ENCODE assay signal across 2 cellular contexts in the genomic region with DNA sequence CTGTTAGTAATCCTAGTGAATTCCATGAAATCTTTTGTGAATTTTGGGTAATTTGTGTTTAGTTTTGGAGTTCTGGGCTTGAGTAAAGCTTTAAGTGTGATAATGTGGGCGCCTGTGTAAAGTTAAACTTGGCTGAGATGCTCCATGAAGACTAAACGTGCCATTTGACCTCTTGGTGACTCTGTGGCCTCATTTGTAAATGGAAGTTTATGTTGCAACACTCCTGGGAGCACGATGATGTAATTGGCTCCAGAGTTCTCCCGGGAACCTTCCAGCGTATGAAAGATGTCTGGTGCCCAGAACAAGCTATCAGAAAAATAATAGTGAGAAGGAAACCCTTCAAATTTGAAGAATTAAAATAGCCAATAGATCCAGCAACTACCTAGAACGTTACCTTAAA.
TF ChIP-seq lines count a peak whose summit lies in the region.

No MANE protein-coding gene starts in this region.

TF ChIP-seq in SK-N-SH, 30 proteins besides CTCF, POLR2A, EP300 and RAD21 (continued from another document):
- TF ChIP-seq, protein P1, sequence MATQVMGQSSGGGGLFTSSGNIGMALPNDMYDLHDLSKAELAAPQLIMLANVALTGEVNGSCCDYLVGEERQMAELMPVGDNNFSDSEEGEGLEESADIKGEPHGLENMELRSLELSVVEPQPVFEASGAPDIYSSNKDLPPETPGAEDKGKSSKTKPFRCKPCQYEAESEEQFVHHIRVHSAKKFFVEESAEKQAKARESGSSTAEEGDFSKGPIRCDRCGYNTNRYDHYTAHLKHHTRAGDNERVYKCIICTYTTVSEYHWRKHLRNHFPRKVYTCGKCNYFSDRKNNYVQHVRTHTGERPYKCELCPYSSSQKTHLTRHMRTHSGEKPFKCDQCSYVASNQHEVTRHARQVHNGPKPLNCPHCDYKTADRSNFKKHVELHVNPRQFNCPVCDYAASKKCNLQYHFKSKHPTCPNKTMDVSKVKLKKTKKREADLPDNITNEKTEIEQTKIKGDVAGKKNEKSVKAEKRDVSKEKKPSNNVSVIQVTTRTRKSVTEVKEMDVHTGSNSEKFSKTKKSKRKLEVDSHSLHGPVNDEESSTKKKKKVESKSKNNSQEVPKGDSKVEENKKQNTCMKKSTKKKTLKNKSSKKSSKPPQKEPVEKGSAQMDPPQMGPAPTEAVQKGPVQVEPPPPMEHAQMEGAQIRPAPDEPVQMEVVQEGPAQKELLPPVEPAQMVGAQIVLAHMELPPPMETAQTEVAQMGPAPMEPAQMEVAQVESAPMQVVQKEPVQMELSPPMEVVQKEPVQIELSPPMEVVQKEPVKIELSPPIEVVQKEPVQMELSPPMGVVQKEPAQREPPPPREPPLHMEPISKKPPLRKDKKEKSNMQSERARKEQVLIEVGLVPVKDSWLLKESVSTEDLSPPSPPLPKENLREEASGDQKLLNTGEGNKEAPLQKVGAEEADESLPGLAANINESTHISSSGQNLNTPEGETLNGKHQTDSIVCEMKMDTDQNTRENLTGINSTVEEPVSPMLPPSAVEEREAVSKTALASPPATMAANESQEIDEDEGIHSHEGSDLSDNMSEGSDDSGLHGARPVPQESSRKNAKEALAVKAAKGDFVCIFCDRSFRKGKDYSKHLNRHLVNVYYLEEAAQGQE (IDR thresholded peaks at IDR 0.05; ENCODE audit: low read depth, low read length), result no peak
- TF ChIP-seq, protein P2, sequence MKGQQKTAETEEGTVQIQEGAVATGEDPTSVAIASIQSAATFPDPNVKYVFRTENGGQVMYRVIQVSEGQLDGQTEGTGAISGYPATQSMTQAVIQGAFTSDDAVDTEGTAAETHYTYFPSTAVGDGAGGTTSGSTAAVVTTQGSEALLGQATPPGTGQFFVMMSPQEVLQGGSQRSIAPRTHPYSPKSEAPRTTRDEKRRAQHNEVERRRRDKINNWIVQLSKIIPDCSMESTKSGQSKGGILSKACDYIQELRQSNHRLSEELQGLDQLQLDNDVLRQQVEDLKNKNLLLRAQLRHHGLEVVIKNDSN (IDR thresholded peaks at IDR 0.05; ENCODE audit: borderline replicate concordance, low read depth), result no peak

TF ChIP-seq in liver, 16 proteins besides CTCF, POLR2A, EP300 and RAD21 (continued from another document):
- peak; percentile 64 to 80 for TF ChIP-seq HNF4A (conservative IDR thresholded peaks at IDR 0.05)
- TF ChIP-seq, protein P3, sequence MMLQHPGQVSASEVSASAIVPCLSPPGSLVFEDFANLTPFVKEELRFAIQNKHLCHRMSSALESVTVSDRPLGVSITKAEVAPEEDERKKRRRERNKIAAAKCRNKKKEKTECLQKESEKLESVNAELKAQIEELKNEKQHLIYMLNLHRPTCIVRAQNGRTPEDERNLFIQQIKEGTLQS (IDR thresholded peaks at IDR 0.05), result peak; percentile 91
- TF ChIP-seq, protein P4, sequence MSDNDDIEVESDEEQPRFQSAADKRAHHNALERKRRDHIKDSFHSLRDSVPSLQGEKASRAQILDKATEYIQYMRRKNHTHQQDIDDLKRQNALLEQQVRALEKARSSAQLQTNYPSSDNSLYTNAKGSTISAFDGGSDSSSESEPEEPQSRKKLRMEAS (IDR thresholded peaks at IDR 0.05), result peak; percentile 33
- TF ChIP-seq FOXA2 (IDR thresholded peaks at IDR 0.05), result peak; percentile 65
- peak in 1 of 2 donors; percentile 25 for TF ChIP-seq GABPA (IDR thresholded peaks at IDR 0.05 in 1 of 2, conservative IDR thresholded peaks at IDR 0.05 in 1 of 2)
- TF ChIP-seq SP1 (IDR thresholded peaks at IDR 0.05), result peak; percentile 52
